In the genomic region with DNA sequence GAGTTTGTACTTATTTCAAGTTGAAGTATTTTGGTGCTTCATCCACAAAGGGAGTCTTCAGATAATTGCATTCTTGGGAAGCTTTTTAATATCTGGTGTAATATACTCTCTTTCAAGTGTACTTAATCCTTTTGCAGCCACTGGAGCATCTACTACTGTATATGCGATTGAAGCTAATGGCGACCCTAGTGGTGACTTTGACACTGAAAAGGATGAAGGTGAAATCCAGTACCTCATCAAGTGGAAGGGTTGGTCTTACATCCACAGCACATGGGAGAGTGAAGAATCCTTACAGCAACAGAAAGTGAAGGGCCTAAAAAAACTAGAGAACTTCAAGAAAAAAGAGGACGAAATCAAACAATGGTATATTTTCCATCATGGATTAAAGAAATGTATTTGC, we compare ENCODE assay signal across 21 cellular contexts. TPM values are rescaled to one million over a fixed set of nuclear protein-coding genes. Genes with fewer than 3 reads are reported as not detected.
DNase-seq lines count a peak whose midpoint lies in the region; ATAC-seq and TF ChIP-seq lines count a peak whose summit lies in the region.
"Had no signal": no experiment of that assay in that cellular context is flagged by ENCODE, and none has a peak within 500 bp of the region (broad histone marks: within the 10 kb centered on the region; RNA-seq: fewer than 3 reads in every experiment).

No MANE protein-coding gene starts in this region.

- H3K4me1 Mint-ChIP-seq in activated CD4-positive, alpha-beta T cell treated with anti-CD3 and anti-CD28 coated beads for 36 hours, result peaks cover 16% of the 10 kb centered on the region
- H3K4me1 Mint-ChIP-seq in CD4-positive, CD25-positive, alpha-beta regulatory T cell, result peaks cover 16 to 26% (median 23%) of the 10 kb centered on the region in 4 donors
- H3K4me1 Mint-ChIP-seq in activated T-helper 17 cell treated with anti-CD3 and anti-CD28 coated beads, Interleukin-2, amount 50 U/mL, for 72 hours, result peaks cover 14% of the 10 kb centered on the region
- H3K4me1 Mint-ChIP-seq in mesothelial cell of epicardium, result peaks cover 29% of the 10 kb centered on the region

- H3K4me1 ChIP-seq in CD4-positive, CD25-positive, alpha-beta regulatory T cell (ENCODE audit: control insufficient read depth, insufficient read depth, low read length, poor library complexity, severe bottlenecking), result no peaks in the 10 kb centered on the region
- H3K4me1 ChIP-seq in lower lobe of right lung, result no peaks in the 10 kb centered on the region
- H3K4me1 ChIP-seq: ascending aorta, pancreas had no signal

- intact Hi-C loops in activated CD4-positive, alpha-beta T cell treated with anti-CD3 and anti-CD28 coated beads for 36 hours (cut with DNase I, micrococcal nuclease), result loop anchor here (2.0 to 5.0 kb wide), 3 partner anchors 16 to 75 kb away; no protein-coding TSS in a partner anchor
- intact Hi-C loops in lower lobe of right lung (cut with DNase I), result no loop called here

- no peak for DNase-seq in activated CD4-positive, alpha-beta T cell treated with anti-CD3 and anti-CD28 coated beads for 36 hours
- DNase-seq in activated CD4-positive, alpha-beta T cell treated with anti-CD3 and anti-CD28 coated beads, Interleukin-2, amount 50 U/mL, for 4 hours, result no peak
- no peak for DNase-seq in CD4-positive, CD25-positive, alpha-beta regulatory T cell
- no peak for DNase-seq in mesothelial cell of epicardium (ENCODE audit: low spot score in 2 of 2, unreplicated experiment in 2 of 2)
- DNase-seq in foreskin fibroblast, result no peak
- no peak for DNase-seq in lower lobe of right lung
- DNase-seq: activated gamma-delta T cell; GF-D8; islet precursor cell; NCI-H1417; NCI-H2107; pancreas; SIG-M5; stimulated activated CD4-positive, alpha-beta T cell treated with anti-CD3 and anti-CD28 coated beads, Interleukin-1b, Interleukin-23, amount 100 ng/mL, for 48 hours; stomach; T-helper 2 cell had no signal

- no peak overlapping the region for H3K4me3 ChIP-seq in CD4-positive, CD25-positive, alpha-beta regulatory T cell (ENCODE audit: low read depth, low read length)
- H3K4me3 ChIP-seq in foreskin fibroblast (ENCODE audit: low read depth in 1 of 2, low read length in 2 of 2), result no peak overlapping the region
- H3K4me3 ChIP-seq in lower lobe of right lung, result no peak overlapping the region
- H3K4me3 ChIP-seq: ascending aorta; BLaER1 treated with 17β-estradiol and CSF1 and Interleukin-3, amounts not matched to agents 10 nM and 100 nM; hepatocyte; pancreas; stomach had no signal

- TF ChIP-seq CTCF in mesothelial cell of epicardium (IDR thresholded peaks at IDR 0.05; ENCODE audit: unreplicated experiment) (no peak), foreskin fibroblast (IDR thresholded peaks at IDR 0.05; ENCODE audit: low read depth, low read length) (no peak), lower lobe of right lung (IDR thresholded peaks at IDR 0.05) (no peak)

- ATAC-seq in activated CD4-positive, alpha-beta T cell treated with anti-CD3 and anti-CD28 coated beads for 36 hours, result no peak
- no peak for ATAC-seq in CD4-positive, CD25-positive, alpha-beta regulatory T cell (ENCODE audit: low read depth in 2 of 2)
- ATAC-seq in activated T-helper 17 cell treated with anti-CD3 and anti-CD28 coated beads, Interleukin-2, amount 50 U/mL, for 72 hours (replicated peaks), result no peak
- ATAC-seq in GM21528 (IDR thresholded peaks at IDR 0.05; ENCODE audit: low FRiP score, unreplicated experiment) (no peak), lower lobe of right lung (no peak)
- ATAC-seq: pancreas had no signal

- CTCF ChIA-PET in activated CD4-positive, alpha-beta T cell treated with anti-CD3 and anti-CD28 coated beads for 36 hours (lab: Charles Lee), result interaction anchor here (0.7 to 3.4 kb wide), 6 partner anchors 9 to 226 kb away, joined by 3 to 19 read pairs (median 4); no protein-coding TSS in a partner anchor

- POLR2A ChIA-PET in activated CD4-positive, alpha-beta T cell treated with anti-CD3 and anti-CD28 coated beads for 36 hours (lab: Charles Lee), result no interaction called here

- peak overlapping the region; percentile 62 for H3K27ac Mint-ChIP-seq in activated CD4-positive, alpha-beta T cell treated with anti-CD3 and anti-CD28 coated beads for 36 hours
- H3K27ac Mint-ChIP-seq in CD4-positive, CD25-positive, alpha-beta regulatory T cell, result peak overlapping the region in 2 of 3 donors; percentile 15 to 79
- no peak overlapping the region for H3K27ac Mint-ChIP-seq in activated T-helper 17 cell treated with anti-CD3 and anti-CD28 coated beads, Interleukin-2, amount 50 U/mL, for 72 hours
- H3K27ac Mint-ChIP-seq in mesothelial cell of epicardium, result peak overlapping the region; percentile 28

- peaks cover 84% of the 10 kb centered on the region for H3K36me3 Mint-ChIP-seq in activated CD4-positive, alpha-beta T cell treated with anti-CD3 and anti-CD28 coated beads for 36 hours (ENCODE audit: low read depth)
- peaks cover 71% of the 10 kb centered on the region for H3K36me3 Mint-ChIP-seq in CD4-positive, CD25-positive, alpha-beta regulatory T cell
- peaks cover 28% of the 10 kb centered on the region for H3K36me3 Mint-ChIP-seq in activated T-helper 17 cell treated with anti-CD3 and anti-CD28 coated beads, Interleukin-2, amount 50 U/mL, for 72 hours (ENCODE audit: low read depth)
- H3K36me3 Mint-ChIP-seq in mesothelial cell of epicardium, result peaks cover 63% of the 10 kb centered on the region

- peaks cover 11% of the 10 kb centered on the region in 2 experiments for H3K9me3 ChIP-seq in CD4-positive, CD25-positive, alpha-beta regulatory T cell (ENCODE audit: control insufficient read depth in 2 of 2, low read length in 2 of 2)
- no peaks in the 10 kb centered on the region for H3K9me3 ChIP-seq in lower lobe of right lung
- H3K9me3 ChIP-seq: pancreas had no signal

- no peaks in the 10 kb centered on the region for H3K27me3 Mint-ChIP-seq in activated CD4-positive, alpha-beta T cell treated with anti-CD3 and anti-CD28 coated beads for 36 hours
- no peaks in the 10 kb centered on the region for H3K27me3 Mint-ChIP-seq in CD4-positive, CD25-positive, alpha-beta regulatory T cell
- no peaks in the 10 kb centered on the region for H3K27me3 Mint-ChIP-seq in activated T-helper 17 cell treated with anti-CD3 and anti-CD28 coated beads, Interleukin-2, amount 50 U/mL, for 72 hours
- no peaks in the 10 kb centered on the region for H3K27me3 Mint-ChIP-seq in mesothelial cell of epicardium (ENCODE audit: low read depth)

- H3K27ac ChIP-seq in CD4-positive, CD25-positive, alpha-beta regulatory T cell (ENCODE audit: insufficient read depth, low read length, poor library complexity, severe bottlenecking), result no peak overlapping the region
- H3K27ac ChIP-seq in lower lobe of right lung, result no peak overlapping the region
- H3K27ac ChIP-seq: ascending aorta; BLaER1 treated with 17β-estradiol and CSF1 and Interleukin-3, amounts not matched to agents 10 nM and 100 nM; pancreas; stomach had no signal

- peaks cover 10% of the 10 kb centered on the region for H3K9me3 Mint-ChIP-seq in activated CD4-positive, alpha-beta T cell treated with anti-CD3 and anti-CD28 coated beads for 36 hours (ENCODE audit: low read depth)
- H3K9me3 Mint-ChIP-seq in CD4-positive, CD25-positive, alpha-beta regulatory T cell, result peaks cover 0 to 13% (median 9%) of the 10 kb centered on the region in 7 donors
- H3K9me3 Mint-ChIP-seq in activated T-helper 17 cell treated with anti-CD3 and anti-CD28 coated beads, Interleukin-2, amount 50 U/mL, for 72 hours, result peaks cover 9% of the 10 kb centered on the region
- H3K9me3 Mint-ChIP-seq in mesothelial cell of epicardium, result peaks cover 15% of the 10 kb centered on the region

- peaks cover 97% of the 10 kb centered on the region for H3K36me3 ChIP-seq in CD4-positive, CD25-positive, alpha-beta regulatory T cell (ENCODE audit: control insufficient read depth, insufficient read depth, low read length)
- peaks cover 97% of the 10 kb centered on the region for H3K36me3 ChIP-seq in lower lobe of right lung

- no peak overlapping the region for H3K4me3 Mint-ChIP-seq in activated CD4-positive, alpha-beta T cell treated with anti-CD3 and anti-CD28 coated beads for 36 hours
- H3K4me3 Mint-ChIP-seq in CD4-positive, CD25-positive, alpha-beta regulatory T cell, result no peak overlapping the region
- peak overlapping the region; percentile 8 for H3K4me3 Mint-ChIP-seq in activated T-helper 17 cell treated with anti-CD3 and anti-CD28 coated beads, Interleukin-2, amount 50 U/mL, for 72 hours
- H3K4me3 Mint-ChIP-seq in mesothelial cell of epicardium, result no peak overlapping the region

- no peaks in the 10 kb centered on the region for H3K27me3 ChIP-seq in CD4-positive, CD25-positive, alpha-beta regulatory T cell (ENCODE audit: control insufficient read depth, insufficient read depth, low read length)
- no peaks in the 10 kb centered on the region for H3K27me3 ChIP-seq in lower lobe of right lung (ENCODE audit: low read depth)
- H3K27me3 ChIP-seq: ascending aorta; BLaER1 treated with 17β-estradiol and CSF1 and Interleukin-3, amounts not matched to agents 10 nM and 100 nM; hepatocyte; pancreas; stomach had no signal

RNA-seq across cellular contexts. Expression of a gene that starts 42.6 kb away (rescaled TPM):
- 100 to 1,000 TPM; 118 to 149 TPM for total RNA-seq in activated CD4-positive, alpha-beta T cell treated with anti-CD3 and anti-CD28 coated beads for 36 hours
- total RNA-seq in CD4-positive, CD25-positive, alpha-beta regulatory T cell, result 579 TPM
- polyA plus RNA-seq in CD4-positive, CD25-positive, alpha-beta regulatory T cell, result 10 to 100 TPM; 44.3 to 52.1 (median 48.6) TPM
- total RNA-seq in activated T-helper 17 cell treated with anti-CD3 and anti-CD28 coated beads, Interleukin-2, amount 50 U/mL, for 72 hours, result 100 to 1,000 TPM; 159 to 357 TPM
- total RNA-seq in mesothelial cell of epicardium (178 to 183 TPM (median 180 TPM) in 3 replicates), lower lobe of right lung (158 TPM)
